37 cellular contexts compared by ENCODE assay signal in the genomic region with DNA sequence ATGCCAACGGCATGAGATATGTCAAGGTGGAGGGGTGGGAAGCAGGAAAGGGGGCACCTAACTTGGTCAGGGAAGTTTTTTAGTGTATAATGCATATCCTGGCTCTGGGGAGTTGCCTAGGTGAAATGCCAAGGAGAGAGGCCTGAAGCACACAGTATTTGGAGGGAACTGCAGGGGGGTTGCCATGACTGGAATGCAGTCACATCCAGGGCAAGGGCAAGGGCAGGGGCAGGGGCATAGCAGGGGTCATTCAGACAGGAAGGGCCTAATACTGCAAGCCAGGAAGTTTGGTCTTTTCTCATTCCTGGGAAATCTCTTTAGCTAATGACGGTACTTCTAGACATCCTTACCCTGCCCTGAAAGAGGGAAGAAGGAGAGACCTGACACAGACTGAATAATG.
"Had no signal": no experiment of that assay in that cellular context is flagged by ENCODE, and none has a peak within 500 bp of the region (broad histone marks: within the 10 kb centered on the region; RNA-seq: fewer than 3 reads in every experiment).

No MANE protein-coding gene starts in this region.

- H3K36me3 ChIP-seq: cardiac muscle cell, MG63, Peyer's patch, SJSA1 had no signal

- H3K4me2 ChIP-seq: SK-N-SH had no signal

- DNase-seq: activated CD4-positive, alpha-beta memory T cell treated with anti-CD3 and anti-CD28 coated beads, Interleukin-2, amount 10 ng/mL, durations not matched to agents 7 days and 5 days; activated CD4-positive, alpha-beta T cell treated with anti-CD3 and anti-CD28 coated beads for 36 hours; activated CD4-positive, alpha-beta T cell treated with anti-CD3 and anti-CD28 coated beads, Interleukin-2, amount 10 ng/mL, durations not matched to agents 7 days and 5 days; activated CD8-positive, alpha-beta memory T cell treated with anti-CD3 and anti-CD28 coated beads for 24 hours; activated CD8-positive, alpha-beta memory T cell treated with anti-CD3 and anti-CD28 coated beads, Interleukin-2, amount 10 ng/mL, durations not matched to agents 7 days and 5 days; activated CD8-positive, alpha-beta memory T cell treated with anti-CD3 and anti-CD28 coated beads, Interleukin-2, amount 50 U/mL, for 48 hours; activated effector memory CD4-positive, alpha-beta T cell treated with Interleukin-2 at 50 U/mL for 16 hours; activated naive CD4-positive, alpha-beta T cell; activated naive CD4-positive, alpha-beta T cell treated with anti-CD3 and anti-CD28 coated beads, Interleukin-2, amount 50 U/mL, for 16 hours; activated naive CD8-positive, alpha-beta T cell treated with anti-CD3 and anti-CD28 coated beads for 36 hours; activated T-cell treated with anti-CD3 and anti-CD28 coated beads, Interleukin-2, amount 50 U/mL, for 48 hours; amniotic stem cell; aorta; Kasumi-1; KBM-7; MG63; NCI-H1048; NCI-H1105 treated with DMSO at 0.1 percent for 48 hours; NCI-H1436 treated with DMSO at 0.1 percent for 48 hours; NCI-H187; NCI-H2029 treated with DMSO at 0.1 percent for 48 hours; NCI-H2107; NCI-H2171; NCI-H510A; NCI-H526; NCI-H748 treated with DMSO at 0.1 percent for 48 hours; NK-92 treated with Interleukin-12 subunit alpha and Interleukin-12 subunit beta, amount 100 ng/mL, for 24 hours; PC-3; Peyer's patch; RPMI8226; SHP77 treated with DMSO at 0.1 percent for 48 hours; SK-N-SH had no signal

- H3K27me3 Mint-ChIP-seq: activated CD4-positive, alpha-beta memory T cell treated with anti-CD3 and anti-CD28 coated beads, Interleukin-2, amount 10 ng/mL, durations not matched to agents 7 days and 5 days; activated CD4-positive, alpha-beta T cell treated with anti-CD3 and anti-CD28 coated beads for 36 hours; activated CD8-positive, alpha-beta memory T cell treated with anti-CD3 and anti-CD28 coated beads, Interleukin-2, amount 10 ng/mL, durations not matched to agents 7 days and 5 days; activated naive CD8-positive, alpha-beta T cell treated with anti-CD3 and anti-CD28 coated beads for 36 hours; central memory CD8-positive, alpha-beta T cell had no signal

- H3K4me3 ChIP-seq: cardiac muscle cell, MG63, Peyer's patch, SJSA1 had no signal

- H3K4me3 Mint-ChIP-seq: activated CD4-positive, alpha-beta memory T cell treated with anti-CD3 and anti-CD28 coated beads, Interleukin-2, amount 10 ng/mL, durations not matched to agents 7 days and 5 days; activated CD4-positive, alpha-beta T cell treated with anti-CD3 and anti-CD28 coated beads for 36 hours; activated CD4-positive, alpha-beta T cell treated with anti-CD3 and anti-CD28 coated beads, Interleukin-2, amount 10 ng/mL, durations not matched to agents 7 days and 5 days; activated CD8-positive, alpha-beta memory T cell treated with anti-CD3 and anti-CD28 coated beads, Interleukin-2, amount 10 ng/mL, durations not matched to agents 7 days and 5 days; activated naive CD8-positive, alpha-beta T cell treated with anti-CD3 and anti-CD28 coated beads for 36 hours; central memory CD8-positive, alpha-beta T cell; T-helper 1 cell treated with Interleukin-12 subunit alpha and Interleukin-12 subunit beta and Interleukin-4 antibody, amounts not matched to agents 30 μg/mL and 1 μg/mL, for 36 hours; T-helper 2 cell treated with Interferon-gamma antibody and Interleukin-4, amounts not matched to agents 5 μg/mL and 100 μg/mL, for 36 hours had no signal

- H3K4me1 ChIP-seq: Peyer's patch, SJSA1 had no signal

- H3K9me3 ChIP-seq: MG63, Peyer's patch, SJSA1, SK-N-SH had no signal

- H3K36me3 Mint-ChIP-seq: activated CD8-positive, alpha-beta memory T cell treated with anti-CD3 and anti-CD28 coated beads, Interleukin-2, amount 10 ng/mL, durations not matched to agents 7 days and 5 days; activated naive CD8-positive, alpha-beta T cell treated with anti-CD3 and anti-CD28 coated beads for 36 hours had no signal

- H3K27ac Mint-ChIP-seq: activated CD4-positive, alpha-beta memory T cell treated with anti-CD3 and anti-CD28 coated beads, Interleukin-2, amount 10 ng/mL, durations not matched to agents 7 days and 5 days; activated CD4-positive, alpha-beta T cell treated with anti-CD3 and anti-CD28 coated beads for 36 hours; activated CD4-positive, alpha-beta T cell treated with anti-CD3 and anti-CD28 coated beads, Interleukin-2, amount 10 ng/mL, durations not matched to agents 7 days and 5 days; activated CD8-positive, alpha-beta memory T cell treated with anti-CD3 and anti-CD28 coated beads, Interleukin-2, amount 10 ng/mL, durations not matched to agents 7 days and 5 days; activated naive CD8-positive, alpha-beta T cell treated with anti-CD3 and anti-CD28 coated beads for 36 hours; T-helper 1 cell treated with Interleukin-12 subunit alpha and Interleukin-12 subunit beta and Interleukin-4 antibody, amounts not matched to agents 30 μg/mL and 1 μg/mL, for 36 hours; T-helper 2 cell treated with Interferon-gamma antibody and Interleukin-4, amounts not matched to agents 5 μg/mL and 100 μg/mL, for 36 hours had no signal

- H3K27me3 ChIP-seq: cardiac muscle cell, MG63, Peyer's patch, SJSA1 had no signal

- H3K4me1 Mint-ChIP-seq: activated CD4-positive, alpha-beta memory T cell treated with anti-CD3 and anti-CD28 coated beads, Interleukin-2, amount 10 ng/mL, durations not matched to agents 7 days and 5 days; activated CD4-positive, alpha-beta T cell treated with anti-CD3 and anti-CD28 coated beads for 36 hours; activated CD4-positive, alpha-beta T cell treated with anti-CD3 and anti-CD28 coated beads, Interleukin-2, amount 10 ng/mL, durations not matched to agents 7 days and 5 days; activated CD8-positive, alpha-beta memory T cell treated with anti-CD3 and anti-CD28 coated beads, Interleukin-2, amount 10 ng/mL, durations not matched to agents 7 days and 5 days; activated naive CD8-positive, alpha-beta T cell treated with anti-CD3 and anti-CD28 coated beads for 36 hours; central memory CD8-positive, alpha-beta T cell had no signal

- H3K9ac ChIP-seq: SK-N-SH had no signal

- H3K9me3 Mint-ChIP-seq: activated CD4-positive, alpha-beta memory T cell treated with anti-CD3 and anti-CD28 coated beads, Interleukin-2, amount 10 ng/mL, durations not matched to agents 7 days and 5 days; activated CD4-positive, alpha-beta T cell treated with anti-CD3 and anti-CD28 coated beads, Interleukin-2, amount 10 ng/mL, durations not matched to agents 7 days and 5 days; T-helper 2 cell treated with Interferon-gamma antibody and Interleukin-4, amounts not matched to agents 5 μg/mL and 100 μg/mL, for 36 hours had no signal

- H3K27ac ChIP-seq: cardiac muscle cell, Peyer's patch, SJSA1 had no signal
